Comparison of ENCODE assay signal across 8 cellular contexts in genomic region chr7:107169120-107170050, GRCh38. TPM values are rescaled to one million over a fixed set of nuclear protein-coding genes. Genes with fewer than 3 reads are reported as not detected.
A peak's percentile ranks its signal among the peaks of the same experiment; 100 is the strongest.
DNase-seq lines count a peak whose midpoint lies in the region; ATAC-seq and TF ChIP-seq lines count a peak whose summit lies in the region.

No MANE protein-coding gene starts in this region.

- peaks cover 1% of the 10 kb centered on the region for H3K36me3 Mint-ChIP-seq in progenitor cell of endocrine pancreas (ENCODE audit: insufficient read depth)

- no peaks in the 10 kb centered on the region for H3K27me3 ChIP-seq in upper lobe of right lung

- H3K4me3 Mint-ChIP-seq in progenitor cell of endocrine pancreas (ENCODE audit: low read depth), result peak overlapping the region; percentile 95

- peaks cover 27% of the 10 kb centered on the region for H3K4me1 Mint-ChIP-seq in progenitor cell of endocrine pancreas (ENCODE audit: low read depth)

- ATAC-seq in HG02884 (IDR thresholded peaks at IDR 0.05; ENCODE audit: unreplicated experiment), result peak; percentile 15
- peak; percentile 79 for ATAC-seq in left ventricle myocardium superior
- ATAC-seq in upper lobe of right lung, result peak; percentile 84

- H3K36me3 ChIP-seq in upper lobe of right lung, result peaks cover 9% of the 10 kb centered on the region

- intact Hi-C loops in left ventricle myocardium superior (cut with micrococcal nuclease) (no loop called here), upper lobe of right lung (cut with DNase I) (no loop called here)

- H3K27ac Mint-ChIP-seq in progenitor cell of endocrine pancreas, result peak overlapping the region; percentile 100

- H3K4me1 ChIP-seq in upper lobe of right lung, result peaks cover 38% of the 10 kb centered on the region

- peak overlapping the region; percentile 71 for H3K4me3 ChIP-seq in upper lobe of right lung

- peak overlapping the region; percentile 100 for H3K27ac ChIP-seq in angular gyrus (ENCODE audit: low read depth, low read length)
- peak overlapping the region; percentile 96 for H3K27ac ChIP-seq in upper lobe of right lung

- DNase-seq in GM10248 (ENCODE audit: extremely low spot score) (peak; percentile 83), NCI-H187 treated with DMSO at 0.1 percent for 48 hours (lab: John Stamatoyannopoulos, UW) (peak; percentile 67), T-helper 2 cell (peak; percentile 69 to 88 (median 78)), left ventricle myocardium superior (peak; percentile 97), progenitor cell of endocrine pancreas (ENCODE audit: low spot score, unreplicated experiment) (peak; percentile 94), upper lobe of right lung (peak; percentile 98)

- H3K9me3 Mint-ChIP-seq in progenitor cell of endocrine pancreas (ENCODE audit: low read depth), result no peaks in the 10 kb centered on the region

- CTCF ChIA-PET in GM10248 (lab: Yijun Ruan, JAX), result interaction anchor here (0.9 to 1.6 kb wide), 10 partner anchors 10 to 574 kb away, joined by 3 to 6 read pairs (median 4); partner anchors contain the start of genes CBLL1 and CCDC71L

- no peak for TF ChIP-seq CTCF in GM10248 (IDR thresholded peaks at IDR 0.05; ENCODE audit: control extremely low read depth, extremely low read depth, low read depth, missing control alignments)
- TF ChIP-seq CTCF in progenitor cell of endocrine pancreas (IDR thresholded peaks at IDR 0.05; ENCODE audit: unreplicated experiment), result no peak
- peak; percentile 12 for TF ChIP-seq CTCF in upper lobe of right lung (IDR thresholded peaks at IDR 0.05)

- no peaks in the 10 kb centered on the region for H3K27me3 Mint-ChIP-seq in progenitor cell of endocrine pancreas

- POLR2A ChIA-PET in GM10248 (lab: Yijun Ruan, JAX), result interaction anchor here (0.5 to 2.5 kb wide), 14 partner anchors 8 to 1290 kb away, joined by 3 to 10 read pairs (median 4); partner anchors contain the start of genes COG5 and DUS4L

- no peaks in the 10 kb centered on the region for H3K9me3 ChIP-seq in upper lobe of right lung

RNA-seq across cellular contexts. Expression of gene HBP1, which starts 0.6 kb away (rescaled TPM):
- total RNA-seq in left ventricle myocardium superior, result 81.4 TPM
- total RNA-seq in progenitor cell of endocrine pancreas, result 52.5 and 53.0 TPM in 2 replicates
- total RNA-seq in upper lobe of right lung, result 74.0 TPM

Comparison
In these comparisons a context has a peak if more than half of its experiments do, and no peak if none do; other contexts are left out.
1. Peak in every context shown above with its lines: DNase-seq, ATAC-seq, H3K4me3 ChIP-seq and H3K27ac ChIP-seq.
2. ATAC-seq: peak in every context shown above with its lines; median percentile 84 in upper lobe of right lung; 79 in left ventricle myocardium superior; 15 in HG02884.